Comparison of ENCODE assay signal across 24 cellular contexts in the genomic region with DNA sequence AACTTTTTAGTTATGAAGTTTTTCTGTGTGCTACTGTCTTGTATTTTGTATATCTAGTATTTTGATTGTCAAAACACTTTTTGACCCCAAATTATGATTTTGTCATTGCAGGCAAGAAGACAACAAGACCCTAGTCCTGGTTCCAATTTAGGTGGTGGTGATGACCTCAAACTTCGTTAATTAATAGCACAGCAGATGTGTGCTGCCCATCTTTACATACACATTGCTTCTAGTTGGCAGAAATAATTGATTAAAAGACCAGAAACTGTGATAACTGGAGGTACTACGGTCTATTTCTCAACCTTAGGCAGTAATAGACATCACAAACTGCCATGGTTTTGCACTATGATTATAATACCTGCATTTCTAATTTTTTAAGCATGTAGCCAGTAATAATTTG.
"Had no signal": no experiment of that assay in that cellular context is flagged by ENCODE, and none has a peak within 500 bp of the region (broad histone marks: within the 10 kb centered on the region; RNA-seq: fewer than 3 reads in every experiment).

No MANE protein-coding gene starts in this region.

- H3K27ac Mint-ChIP-seq: dendritic cell treated with granulocyte-macrophage colony-stimulating factor and Interleukin-4, amounts not matched to agents 40 ng/mL and 50 ng/mL, for 4 days; effector memory CD8-positive, alpha-beta T cell; endodermal cell; memory B cell had no signal

- ATAC-seq: effector memory CD8-positive, alpha-beta T cell; esophagus mucosa; gastrocnemius medialis; heart right ventricle; left cardiac atrium; left lung; left ventricle myocardium superior; lower lobe of right lung had no signal

- H3K36me3 Mint-ChIP-seq: memory B cell had no signal

- H3K9me3 ChIP-seq: colonic mucosa, esophagus squamous epithelium, gastrocnemius medialis, heart right ventricle, left lung, lower lobe of right lung had no signal

- H3K27me3 ChIP-seq: colonic mucosa, esophagus squamous epithelium, gastrocnemius medialis, heart right ventricle, left lung had no signal

- H3K36me3 ChIP-seq: colonic mucosa had no signal

- DNase-seq: colonic mucosa; cortex of kidney; effector CD8-positive, alpha-beta T cell; effector memory CD8-positive, alpha-beta T cell; endodermal cell; erythroblast; esophagus squamous epithelium; foreskin fibroblast; foreskin melanocyte; gastrocnemius medialis; glutamatergic neuron; head of caudate nucleus; heart right ventricle; hippocampal formation; left cardiac atrium; left lung; left ventricle myocardium superior; lower lobe of right lung; mesendoderm; midbrain had no signal

- H3K27ac ChIP-seq: colonic mucosa, epithelial cell of prostate, esophagus squamous epithelium, gastrocnemius medialis, heart right ventricle, left lung, lower lobe of right lung had no signal

- H3K4me1 Mint-ChIP-seq: endodermal cell, memory B cell had no signal

- H3K27me3 Mint-ChIP-seq: dendritic cell treated with granulocyte-macrophage colony-stimulating factor and Interleukin-4, amounts not matched to agents 40 ng/mL and 50 ng/mL, for 4 days; effector memory CD8-positive, alpha-beta T cell; memory B cell had no signal

- H3K4me1 ChIP-seq: colonic mucosa, esophagus squamous epithelium, left lung, lower lobe of right lung had no signal

- H3K4me3 Mint-ChIP-seq: dendritic cell treated with granulocyte-macrophage colony-stimulating factor and Interleukin-4, amounts not matched to agents 40 ng/mL and 50 ng/mL, for 4 days; effector memory CD8-positive, alpha-beta T cell; endodermal cell; memory B cell had no signal

- H3K4me3 ChIP-seq: colonic mucosa, esophagus squamous epithelium, gastrocnemius medialis, heart right ventricle, left lung, lower lobe of right lung had no signal
